In the genomic region with DNA sequence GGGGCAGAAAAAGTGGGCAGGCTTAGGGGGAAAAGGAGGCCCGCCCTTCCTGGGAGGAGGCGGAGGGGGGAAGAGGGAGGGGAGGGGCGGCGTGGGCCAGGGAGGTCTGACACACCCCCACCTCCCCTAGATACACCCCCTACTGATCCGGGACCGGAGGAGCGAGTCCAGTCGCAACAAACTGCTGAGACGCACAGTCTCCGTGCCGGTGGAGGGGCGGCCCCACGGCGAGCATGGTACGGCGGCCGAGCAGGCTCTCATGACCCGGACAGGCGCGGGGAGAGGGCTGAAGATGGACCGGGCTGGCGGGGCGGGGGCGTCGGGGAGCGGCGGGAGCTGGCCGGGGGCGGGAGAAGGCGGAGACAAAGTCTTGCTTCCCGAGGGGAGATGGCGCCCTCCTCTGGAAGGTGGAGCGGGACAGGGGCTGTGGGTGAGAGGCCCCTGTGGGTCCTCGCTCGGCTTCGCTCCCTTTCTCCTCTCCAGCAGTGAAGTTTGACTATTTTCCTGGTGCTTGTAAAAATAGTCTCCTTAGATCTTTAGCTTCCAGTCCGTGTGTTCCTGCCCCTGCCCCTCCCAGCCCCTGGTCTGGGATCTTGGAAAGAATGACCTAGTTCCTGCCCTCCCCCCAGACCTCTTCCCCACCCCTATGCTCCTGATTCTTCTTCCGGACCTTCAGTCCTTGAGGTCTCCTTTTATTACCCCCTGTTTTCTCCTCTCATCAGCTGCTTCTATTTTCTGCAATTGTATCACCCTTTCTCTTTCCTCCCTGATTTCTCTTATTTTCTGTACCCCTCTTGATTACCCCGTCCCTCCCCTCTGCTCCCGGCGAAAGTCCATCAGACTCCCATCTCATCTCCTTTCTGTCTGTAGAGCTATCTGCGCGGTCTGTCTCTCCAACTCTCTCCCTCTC, we compare ENCODE assay signal across 1 cellular context.
TF ChIP-seq lines count a peak whose summit lies in the region.

No MANE protein-coding gene starts in this region.

TF ChIP-seq in HepG2, 621 proteins besides CTCF, POLR2A, EP300 and RAD21 (continued from another document and continues in another):
- TF ChIP-seq, protein P1, sequence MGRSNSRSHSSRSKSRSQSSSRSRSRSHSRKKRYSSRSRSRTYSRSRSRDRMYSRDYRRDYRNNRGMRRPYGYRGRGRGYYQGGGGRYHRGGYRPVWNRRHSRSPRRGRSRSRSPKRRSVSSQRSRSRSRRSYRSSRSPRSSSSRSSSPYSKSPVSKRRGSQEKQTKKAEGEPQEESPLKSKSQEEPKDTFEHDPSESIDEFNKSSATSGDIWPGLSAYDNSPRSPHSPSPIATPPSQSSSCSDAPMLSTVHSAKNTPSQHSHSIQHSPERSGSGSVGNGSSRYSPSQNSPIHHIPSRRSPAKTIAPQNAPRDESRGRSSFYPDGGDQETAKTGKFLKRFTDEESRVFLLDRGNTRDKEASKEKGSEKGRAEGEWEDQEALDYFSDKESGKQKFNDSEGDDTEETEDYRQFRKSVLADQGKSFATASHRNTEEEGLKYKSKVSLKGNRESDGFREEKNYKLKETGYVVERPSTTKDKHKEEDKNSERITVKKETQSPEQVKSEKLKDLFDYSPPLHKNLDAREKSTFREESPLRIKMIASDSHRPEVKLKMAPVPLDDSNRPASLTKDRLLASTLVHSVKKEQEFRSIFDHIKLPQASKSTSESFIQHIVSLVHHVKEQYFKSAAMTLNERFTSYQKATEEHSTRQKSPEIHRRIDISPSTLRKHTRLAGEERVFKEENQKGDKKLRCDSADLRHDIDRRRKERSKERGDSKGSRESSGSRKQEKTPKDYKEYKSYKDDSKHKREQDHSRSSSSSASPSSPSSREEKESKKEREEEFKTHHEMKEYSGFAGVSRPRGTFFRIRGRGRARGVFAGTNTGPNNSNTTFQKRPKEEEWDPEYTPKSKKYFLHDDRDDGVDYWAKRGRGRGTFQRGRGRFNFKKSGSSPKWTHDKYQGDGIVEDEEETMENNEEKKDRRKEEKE (IDR thresholded peaks at IDR 0.05), result no peak
- TF ChIP-seq, protein P2, sequence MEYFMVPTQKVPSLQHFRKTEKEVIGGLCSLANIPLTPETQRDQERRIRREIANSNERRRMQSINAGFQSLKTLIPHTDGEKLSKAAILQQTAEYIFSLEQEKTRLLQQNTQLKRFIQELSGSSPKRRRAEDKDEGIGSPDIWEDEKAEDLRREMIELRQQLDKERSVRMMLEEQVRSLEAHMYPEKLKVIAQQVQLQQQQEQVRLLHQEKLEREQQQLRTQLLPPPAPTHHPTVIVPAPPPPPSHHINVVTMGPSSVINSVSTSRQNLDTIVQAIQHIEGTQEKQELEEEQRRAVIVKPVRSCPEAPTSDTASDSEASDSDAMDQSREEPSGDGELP (IDR thresholded peaks at IDR 0.05; ENCODE audit: borderline replicate concordance, low read depth), result peak; percentile 7; the same call in 1 of the 2 replicates
- TF ChIP-seq ZNF616 (CRISPR knock-in tag; IDR thresholded peaks at IDR 0.05; ENCODE audit: low read depth) (no peak), ZNF792 (CRISPR knock-in tag; IDR thresholded peaks at IDR 0.05) (peak; percentile 44), ZNF546 (CRISPR knock-in tag; conservative IDR thresholded peaks at IDR 0.05) (0 out of 2 replicates have a peak, but pooled peaks have one; percentile 25), JUND (CRISPR knock-in tag; IDR thresholded peaks at IDR 0.05) (no peak), ZNF354B (CRISPR knock-in tag; IDR thresholded peaks at IDR 0.05) (no peak), ZNF674 (CRISPR knock-in tag; IDR thresholded peaks at IDR 0.05; ENCODE audit: low read depth) (no peak), NR2C2 (CRISPR knock-in tag; IDR thresholded peaks at IDR 0.05; ENCODE audit: borderline replicate concordance) (peak; percentile 65), ZNF543 (CRISPR knock-in tag; IDR thresholded peaks at IDR 0.05) (0 out of 2 replicates have a peak, but pooled peaks have one; percentile 74), ZNF891 (CRISPR knock-in tag; IDR thresholded peaks at IDR 0.05) (no peak), NFE2 (CRISPR knock-in tag; IDR thresholded peaks at IDR 0.05) (no peak), ZSCAN9 (CRISPR knock-in tag; IDR thresholded peaks at IDR 0.05; ENCODE audit: borderline replicate concordance) (no peak), ZNF3 (CRISPR knock-in tag; IDR thresholded peaks at IDR 0.05) (no peak), ZFP41 (CRISPR knock-in tag; IDR thresholded peaks at IDR 0.05; ENCODE audit: borderline replicate concordance) (no peak), ZBTB7A (CRISPR knock-in tag; IDR thresholded peaks at IDR 0.05) (peak; percentile 43; the same call in 1 of the 2 replicates), ZSCAN31 (CRISPR knock-in tag; IDR thresholded peaks at IDR 0.05; ENCODE audit: low read depth) (no peak), ZNF138 (CRISPR knock-in tag; IDR thresholded peaks at IDR 0.05; ENCODE audit: low read depth) (no peak), MLLT10 (CRISPR knock-in tag; IDR thresholded peaks at IDR 0.05) (no peak), EED (CRISPR knock-in tag; IDR thresholded peaks at IDR 0.05) (no peak), ZNF788 (CRISPR knock-in tag; IDR thresholded peaks at IDR 0.05; ENCODE audit: borderline replicate concordance) (peak; percentile 74; the same call in 1 of the 2 replicates), POGZ (CRISPR knock-in tag; IDR thresholded peaks at IDR 0.05) (peak; percentile 41; the same call in 1 of the 2 replicates), ZNF550 (CRISPR knock-in tag; IDR thresholded peaks at IDR 0.05; ENCODE audit: borderline replicate concordance) (no peak), FOSL2 (CRISPR knock-in tag; IDR thresholded peaks at IDR 0.05) (peak; percentile 37; the same call in 1 of the 2 replicates), HNRNPL (IDR thresholded peaks at IDR 0.05; ENCODE audit: low read depth, low read length) (no peak), SMC3 (IDR thresholded peaks at IDR 0.05; ENCODE audit: low read length) (peak; percentile 19)
- TF ChIP-seq, protein P3, sequence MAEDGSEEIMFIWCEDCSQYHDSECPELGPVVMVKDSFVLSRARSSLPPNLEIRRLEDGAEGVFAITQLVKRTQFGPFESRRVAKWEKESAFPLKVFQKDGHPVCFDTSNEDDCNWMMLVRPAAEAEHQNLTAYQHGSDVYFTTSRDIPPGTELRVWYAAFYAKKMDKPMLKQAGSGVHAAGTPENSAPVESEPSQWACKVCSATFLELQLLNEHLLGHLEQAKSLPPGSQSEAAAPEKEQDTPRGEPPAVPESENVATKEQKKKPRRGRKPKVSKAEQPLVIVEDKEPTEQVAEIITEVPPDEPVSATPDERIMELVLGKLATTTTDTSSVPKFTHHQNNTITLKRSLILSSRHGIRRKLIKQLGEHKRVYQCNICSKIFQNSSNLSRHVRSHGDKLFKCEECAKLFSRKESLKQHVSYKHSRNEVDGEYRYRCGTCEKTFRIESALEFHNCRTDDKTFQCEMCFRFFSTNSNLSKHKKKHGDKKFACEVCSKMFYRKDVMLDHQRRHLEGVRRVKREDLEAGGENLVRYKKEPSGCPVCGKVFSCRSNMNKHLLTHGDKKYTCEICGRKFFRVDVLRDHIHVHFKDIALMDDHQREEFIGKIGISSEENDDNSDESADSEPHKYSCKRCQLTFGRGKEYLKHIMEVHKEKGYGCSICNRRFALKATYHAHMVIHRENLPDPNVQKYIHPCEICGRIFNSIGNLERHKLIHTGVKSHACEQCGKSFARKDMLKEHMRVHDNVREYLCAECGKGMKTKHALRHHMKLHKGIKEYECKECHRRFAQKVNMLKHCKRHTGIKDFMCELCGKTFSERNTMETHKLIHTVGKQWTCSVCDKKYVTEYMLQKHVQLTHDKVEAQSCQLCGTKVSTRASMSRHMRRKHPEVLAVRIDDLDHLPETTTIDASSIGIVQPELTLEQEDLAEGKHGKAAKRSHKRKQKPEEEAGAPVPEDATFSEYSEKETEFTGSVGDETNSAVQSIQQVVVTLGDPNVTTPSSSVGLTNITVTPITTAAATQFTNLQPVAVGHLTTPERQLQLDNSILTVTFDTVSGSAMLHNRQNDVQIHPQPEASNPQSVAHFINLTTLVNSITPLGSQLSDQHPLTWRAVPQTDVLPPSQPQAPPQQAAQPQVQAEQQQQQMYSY (CRISPR knock-in tag; IDR thresholded peaks at IDR 0.05), result no peak
- TF ChIP-seq, protein P4, sequence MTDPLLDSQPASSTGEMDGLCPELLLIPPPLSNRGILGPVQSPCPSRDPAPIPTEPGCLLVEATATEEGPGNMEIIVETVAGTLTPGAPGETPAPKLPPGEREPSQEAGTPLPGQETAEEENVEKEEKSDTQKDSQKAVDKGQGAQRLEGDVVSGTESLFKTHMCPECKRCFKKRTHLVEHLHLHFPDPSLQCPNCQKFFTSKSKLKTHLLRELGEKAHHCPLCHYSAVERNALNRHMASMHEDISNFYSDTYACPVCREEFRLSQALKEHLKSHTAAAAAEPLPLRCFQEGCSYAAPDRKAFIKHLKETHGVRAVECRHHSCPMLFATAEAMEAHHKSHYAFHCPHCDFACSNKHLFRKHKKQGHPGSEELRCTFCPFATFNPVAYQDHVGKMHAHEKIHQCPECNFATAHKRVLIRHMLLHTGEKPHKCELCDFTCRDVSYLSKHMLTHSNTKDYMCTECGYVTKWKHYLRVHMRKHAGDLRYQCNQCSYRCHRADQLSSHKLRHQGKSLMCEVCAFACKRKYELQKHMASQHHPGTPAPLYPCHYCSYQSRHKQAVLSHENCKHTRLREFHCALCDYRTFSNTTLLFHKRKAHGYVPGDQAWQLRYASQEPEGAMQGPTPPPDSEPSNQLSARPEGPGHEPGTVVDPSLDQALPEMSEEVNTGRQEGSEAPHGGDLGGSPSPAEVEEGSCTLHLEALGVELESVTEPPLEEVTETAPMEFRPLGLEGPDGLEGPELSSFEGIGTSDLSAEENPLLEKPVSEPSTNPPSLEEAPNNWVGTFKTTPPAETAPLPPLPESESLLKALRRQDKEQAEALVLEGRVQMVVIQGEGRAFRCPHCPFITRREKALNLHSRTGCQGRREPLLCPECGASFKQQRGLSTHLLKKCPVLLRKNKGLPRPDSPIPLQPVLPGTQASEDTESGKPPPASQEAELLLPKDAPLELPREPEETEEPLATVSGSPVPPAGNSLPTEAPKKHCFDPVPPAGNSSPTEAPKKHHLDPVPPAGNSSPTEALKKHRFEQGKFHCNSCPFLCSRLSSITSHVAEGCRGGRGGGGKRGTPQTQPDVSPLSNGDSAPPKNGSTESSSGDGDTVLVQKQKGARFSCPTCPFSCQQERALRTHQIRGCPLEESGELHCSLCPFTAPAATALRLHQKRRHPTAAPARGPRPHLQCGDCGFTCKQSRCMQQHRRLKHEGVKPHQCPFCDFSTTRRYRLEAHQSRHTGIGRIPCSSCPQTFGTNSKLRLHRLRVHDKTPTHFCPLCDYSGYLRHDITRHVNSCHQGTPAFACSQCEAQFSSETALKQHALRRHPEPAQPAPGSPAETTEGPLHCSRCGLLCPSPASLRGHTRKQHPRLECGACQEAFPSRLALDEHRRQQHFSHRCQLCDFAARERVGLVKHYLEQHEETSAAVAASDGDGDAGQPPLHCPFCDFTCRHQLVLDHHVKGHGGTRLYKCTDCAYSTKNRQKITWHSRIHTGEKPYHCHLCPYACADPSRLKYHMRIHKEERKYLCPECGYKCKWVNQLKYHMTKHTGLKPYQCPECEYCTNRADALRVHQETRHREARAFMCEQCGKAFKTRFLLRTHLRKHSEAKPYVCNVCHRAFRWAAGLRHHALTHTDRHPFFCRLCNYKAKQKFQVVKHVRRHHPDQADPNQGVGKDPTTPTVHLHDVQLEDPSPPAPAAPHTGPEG (CRISPR knock-in tag; IDR thresholded peaks at IDR 0.05), result no peak
- TF ChIP-seq, protein P5, sequence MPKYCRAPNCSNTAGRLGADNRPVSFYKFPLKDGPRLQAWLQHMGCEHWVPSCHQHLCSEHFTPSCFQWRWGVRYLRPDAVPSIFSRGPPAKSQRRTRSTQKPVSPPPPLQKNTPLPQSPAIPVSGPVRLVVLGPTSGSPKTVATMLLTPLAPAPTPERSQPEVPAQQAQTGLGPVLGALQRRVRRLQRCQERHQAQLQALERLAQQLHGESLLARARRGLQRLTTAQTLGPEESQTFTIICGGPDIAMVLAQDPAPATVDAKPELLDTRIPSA (CRISPR knock-in tag; IDR thresholded peaks at IDR 0.05; ENCODE audit: borderline replicate concordance), result no peak
- TF ChIP-seq, protein P6, sequence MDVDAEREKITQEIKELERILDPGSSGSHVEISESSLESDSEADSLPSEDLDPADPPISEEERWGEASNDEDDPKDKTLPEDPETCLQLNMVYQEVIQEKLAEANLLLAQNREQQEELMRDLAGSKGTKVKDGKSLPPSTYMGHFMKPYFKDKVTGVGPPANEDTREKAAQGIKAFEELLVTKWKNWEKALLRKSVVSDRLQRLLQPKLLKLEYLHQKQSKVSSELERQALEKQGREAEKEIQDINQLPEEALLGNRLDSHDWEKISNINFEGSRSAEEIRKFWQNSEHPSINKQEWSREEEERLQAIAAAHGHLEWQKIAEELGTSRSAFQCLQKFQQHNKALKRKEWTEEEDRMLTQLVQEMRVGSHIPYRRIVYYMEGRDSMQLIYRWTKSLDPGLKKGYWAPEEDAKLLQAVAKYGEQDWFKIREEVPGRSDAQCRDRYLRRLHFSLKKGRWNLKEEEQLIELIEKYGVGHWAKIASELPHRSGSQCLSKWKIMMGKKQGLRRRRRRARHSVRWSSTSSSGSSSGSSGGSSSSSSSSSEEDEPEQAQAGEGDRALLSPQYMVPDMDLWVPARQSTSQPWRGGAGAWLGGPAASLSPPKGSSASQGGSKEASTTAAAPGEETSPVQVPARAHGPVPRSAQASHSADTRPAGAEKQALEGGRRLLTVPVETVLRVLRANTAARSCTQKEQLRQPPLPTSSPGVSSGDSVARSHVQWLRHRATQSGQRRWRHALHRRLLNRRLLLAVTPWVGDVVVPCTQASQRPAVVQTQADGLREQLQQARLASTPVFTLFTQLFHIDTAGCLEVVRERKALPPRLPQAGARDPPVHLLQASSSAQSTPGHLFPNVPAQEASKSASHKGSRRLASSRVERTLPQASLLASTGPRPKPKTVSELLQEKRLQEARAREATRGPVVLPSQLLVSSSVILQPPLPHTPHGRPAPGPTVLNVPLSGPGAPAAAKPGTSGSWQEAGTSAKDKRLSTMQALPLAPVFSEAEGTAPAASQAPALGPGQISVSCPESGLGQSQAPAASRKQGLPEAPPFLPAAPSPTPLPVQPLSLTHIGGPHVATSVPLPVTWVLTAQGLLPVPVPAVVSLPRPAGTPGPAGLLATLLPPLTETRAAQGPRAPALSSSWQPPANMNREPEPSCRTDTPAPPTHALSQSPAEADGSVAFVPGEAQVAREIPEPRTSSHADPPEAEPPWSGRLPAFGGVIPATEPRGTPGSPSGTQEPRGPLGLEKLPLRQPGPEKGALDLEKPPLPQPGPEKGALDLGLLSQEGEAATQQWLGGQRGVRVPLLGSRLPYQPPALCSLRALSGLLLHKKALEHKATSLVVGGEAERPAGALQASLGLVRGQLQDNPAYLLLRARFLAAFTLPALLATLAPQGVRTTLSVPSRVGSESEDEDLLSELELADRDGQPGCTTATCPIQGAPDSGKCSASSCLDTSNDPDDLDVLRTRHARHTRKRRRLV (CRISPR knock-in tag; IDR thresholded peaks at IDR 0.05), result no peak
- TF ChIP-seq, protein P7, sequence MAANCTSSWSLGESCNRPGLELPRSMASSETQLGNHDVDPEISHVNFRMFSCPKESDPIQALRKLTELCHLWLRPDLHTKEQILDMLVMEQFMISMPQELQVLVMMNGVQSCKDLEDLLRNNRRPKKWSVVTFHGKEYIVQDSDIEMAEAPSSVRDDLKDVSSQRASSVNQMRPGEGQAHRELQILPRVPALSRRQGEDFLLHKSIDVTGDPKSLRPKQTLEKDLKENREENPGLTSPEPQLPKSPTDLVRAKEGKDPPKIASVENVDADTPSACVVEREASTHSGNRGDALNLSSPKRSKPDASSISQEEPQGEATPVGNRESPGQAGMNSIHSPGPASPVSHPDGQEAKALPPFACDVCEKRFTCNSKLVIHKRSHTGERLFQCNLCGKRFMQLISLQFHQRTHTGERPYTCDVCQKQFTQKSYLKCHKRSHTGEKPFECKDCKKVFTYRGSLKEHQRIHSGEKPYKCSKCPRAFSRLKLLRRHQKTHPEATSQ (CRISPR knock-in tag; IDR thresholded peaks at IDR 0.05; ENCODE audit: borderline replicate concordance), result no peak
